ENCODE assay signal across 8 cellular contexts in genomic region chr11:108117746-108118371, GRCh38. TPM values are rescaled to one million over a fixed set of nuclear protein-coding genes. Genes with fewer than 3 reads are reported as not detected.
DNase-seq lines count a peak whose midpoint lies in the region; ATAC-seq and TF ChIP-seq lines count a peak whose summit lies in the region.

No MANE protein-coding gene starts in this region.

- TF ChIP-seq CTCF in adrenal gland (IDR thresholded peaks at IDR 0.05) (peak; percentile 36 to 74 (median 56)), kidney epithelial cell (IDR thresholded peaks at IDR 0.05; ENCODE audit: insufficient read depth, low read length, poor library complexity, severe bottlenecking) (peak; percentile 48)

- TF ChIP-seq POLR2A in adrenal gland (IDR thresholded peaks at IDR 0.05) = no peak

- no peak for ATAC-seq in HG03521 (IDR thresholded peaks at IDR 0.05; ENCODE audit: unreplicated experiment)

- H3K4me1 ChIP-seq in adrenal gland (replicated peaks in 1 of 2) = peaks cover 15 to 27% of the 10 kb centered on the region in 2 donors
- peaks cover 12% of the 10 kb centered on the region for H3K4me1 ChIP-seq in effector memory CD4-positive, alpha-beta T cell (ENCODE audit: control insufficient read depth, insufficient read depth, low read length, poor library complexity, severe bottlenecking)

- intact Hi-C loops in adrenal gland (cut with DNase I) = no loop called here

- peak; percentile 65 for DNase-seq in NCI-H1092 treated with DMSO at 0.1 percent for 48 hours (lab: John Stamatoyannopoulos, UW)
- no peak for DNase-seq in NCI-H1092 (lab: John Stamatoyannopoulos, UW)
- peak; percentile 32 for DNase-seq in NCI-H146 (lab: John Stamatoyannopoulos, UW)
- DNase-seq in adrenal gland = no peak
- DNase-seq in kidney epithelial cell (ENCODE audit: low read depth) = peak; percentile 29
- DNase-seq in NK-92 (lab: John Stamatoyannopoulos, UW; ENCODE audit: unreplicated experiment) = no peak
- no peak for DNase-seq in effector memory CD4-positive, alpha-beta T cell

- H3K27ac ChIP-seq in adrenal gland = no peak overlapping the region
- H3K27ac ChIP-seq in effector memory CD4-positive, alpha-beta T cell (ENCODE audit: insufficient read depth, low read length, poor library complexity, severe bottlenecking) = no peak overlapping the region

- H3K9me3 ChIP-seq in adrenal gland (replicated peaks in 1 of 3) = no peaks in the 10 kb centered on the region
- H3K9me3 ChIP-seq in effector memory CD4-positive, alpha-beta T cell (ENCODE audit: control insufficient read depth, low read length) = no peaks in the 10 kb centered on the region

- no peaks in the 10 kb centered on the region for H3K36me3 ChIP-seq in adrenal gland (replicated peaks in 1 of 2)
- no peaks in the 10 kb centered on the region for H3K36me3 ChIP-seq in kidney epithelial cell (ENCODE audit: control insufficient read depth, insufficient read depth, low read length)
- no peaks in the 10 kb centered on the region for H3K36me3 ChIP-seq in effector memory CD4-positive, alpha-beta T cell (ENCODE audit: control insufficient read depth, insufficient read depth, low read length)

- no peaks in the 10 kb centered on the region for H3K27me3 ChIP-seq in adrenal gland
- H3K27me3 ChIP-seq in kidney epithelial cell (ENCODE audit: control insufficient read depth, insufficient read depth, low read length) = no peaks in the 10 kb centered on the region
- no peaks in the 10 kb centered on the region for H3K27me3 ChIP-seq in effector memory CD4-positive, alpha-beta T cell (replicated peaks; ENCODE audit: control insufficient read depth, insufficient read depth, low read length, poor library complexity, severe bottlenecking)

- H3K4me3 ChIP-seq in adrenal gland = no peak overlapping the region
- H3K4me3 ChIP-seq in kidney epithelial cell (ENCODE audit: low read depth, low read length) = no peak overlapping the region
- H3K4me3 ChIP-seq in effector memory CD4-positive, alpha-beta T cell (ENCODE audit: insufficient read depth, low read depth, low read length, poor library complexity, severe bottlenecking) = no peak overlapping the region

RNA-seq across cellular contexts. Expression of gene ACAT1, which starts 3.5 kb away (rescaled TPM):
- 100 to 1,000 TPM; 158 to 777 (median 293) TPM for total RNA-seq in adrenal gland
- polyA plus RNA-seq in adrenal gland = 100 to 1,000 TPM in 2 of 3 donors, 10 to 100 TPM in 1; 56.3 to 222 (median 106) TPM
- 70.7 and 75.8 TPM in 2 replicates for total RNA-seq in kidney epithelial cell

Comparison
In these comparisons a context has a peak if more than half of its experiments do, and no peak if none do; other contexts are left out.
1. DNase-seq: peak in NCI-H1092 treated with DMSO at 0.1 percent for 48 hours (single experiment), NCI-H146 (single experiment) and kidney epithelial cell (single experiment); none in NCI-H1092 (single experiment), adrenal gland (0 of 7), NK-92 (single experiment) and effector memory CD4-positive, alpha-beta T cell (0 of 3).